8 cellular contexts compared by ENCODE assay signal in the genomic region with DNA sequence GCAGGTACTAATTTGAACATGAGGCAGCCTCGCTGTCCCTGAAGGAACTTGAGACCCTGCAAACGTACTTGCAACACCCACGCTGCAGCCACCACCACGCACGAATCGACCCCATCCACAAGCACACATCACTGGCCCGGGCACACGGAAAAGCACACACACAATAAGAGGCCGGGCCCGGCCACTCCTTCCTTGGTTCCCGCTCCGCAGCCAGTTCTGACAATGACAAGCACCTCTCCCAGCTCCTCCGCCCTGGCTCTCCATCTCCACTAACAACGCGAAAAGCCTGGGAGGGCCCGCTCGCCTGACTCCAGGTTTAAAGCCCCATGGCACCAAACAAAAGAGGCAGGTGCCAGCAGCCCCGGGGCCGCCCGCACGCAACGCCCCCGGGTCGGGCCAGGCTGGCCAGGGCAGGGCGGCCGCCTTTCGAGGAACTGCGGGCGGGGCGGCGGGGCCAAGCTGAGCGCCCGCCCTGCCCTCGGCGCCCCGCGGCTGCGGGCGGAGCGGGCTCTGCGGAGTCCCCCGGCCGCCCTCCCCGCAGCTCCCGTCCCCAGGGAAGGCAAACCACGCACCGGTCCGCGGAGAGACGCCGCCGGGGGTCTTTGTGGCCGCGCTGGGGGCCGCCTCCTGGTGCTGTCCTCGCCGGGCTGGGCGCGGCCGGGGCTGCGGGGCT. TPM values are rescaled to one million over a fixed set of nuclear protein-coding genes. Genes with fewer than 3 reads are reported as not detected.
A peak's percentile ranks its signal among the peaks of the same experiment; 100 is the strongest.
DNase-seq lines count a peak whose midpoint lies in the region; ATAC-seq and TF ChIP-seq lines count a peak whose summit lies in the region.

No MANE protein-coding gene starts in this region.

- CTCF ChIA-PET in HEK293 (lab: Yijun Ruan, JAX), result no interaction called here
- CTCF ChIA-PET in CD8-positive, alpha-beta memory T cell (lab: Charles Lee), result no interaction called here

- H3K4me1 Mint-ChIP-seq in CD8-positive, alpha-beta memory T cell, result no peaks in the 10 kb centered on the region
- peaks cover 0 to 4% (median 0%) of the 10 kb centered on the region in 4 donors for H3K4me1 Mint-ChIP-seq in naive thymus-derived CD8-positive, alpha-beta T cell

- intact Hi-C loops in left cardiac atrium (cut with DNase I), result no loop called here

- H3K36me3 ChIP-seq in HEK293 (ENCODE audit: control insufficient read depth in 2 of 2, insufficient read depth in 1 of 2, low read length in 2 of 2) (no peaks in the 10 kb centered on the region), skeletal muscle satellite cell (ENCODE audit: insufficient read depth, low read length) (no peaks in the 10 kb centered on the region)
- H3K36me3 ChIP-seq in CD8-positive, alpha-beta memory T cell (ENCODE audit: insufficient read depth, low read length), result no peaks in the 10 kb centered on the region

- peaks cover 57% of the 10 kb centered on the region for H3K27me3 ChIP-seq in skeletal muscle satellite cell (ENCODE audit: control insufficient read depth, insufficient read depth, low read length)
- H3K27me3 ChIP-seq in CD8-positive, alpha-beta memory T cell (ENCODE audit: insufficient read depth, low read length, poor library complexity, severe bottlenecking), result no peaks in the 10 kb centered on the region

- POLR2A ChIA-PET in HEK293 (lab: Yijun Ruan, JAX), result no interaction called here
- POLR2A ChIA-PET in CD8-positive, alpha-beta memory T cell (lab: Charles Lee), result no interaction called here
- POLR2A ChIA-PET in naive thymus-derived CD8-positive, alpha-beta T cell (lab: Charles Lee), result no interaction called here

- H3K4me2 ChIP-seq in skeletal muscle satellite cell (ENCODE audit: low read length), result peak overlapping the region; percentile 75

- H3K4me3 ChIP-seq in HEK293 (ENCODE audit: low read depth, low read length) (peak overlapping the region; percentile 54), skeletal muscle satellite cell (ENCODE audit: low read length) (peak overlapping the region; percentile 62)
- no peak overlapping the region for H3K4me3 ChIP-seq in CD8-positive, alpha-beta memory T cell (ENCODE audit: low read length)

- DNase-seq in SK-MEL-5 (ENCODE audit: low read depth, low spot score) (peak; percentile 32), left cardiac atrium (peak; percentile 40), NOMO-1 treated with DMSO at 0.1 percent for 48 hours (lab: John Stamatoyannopoulos, UW; ENCODE audit: unreplicated experiment) (no peak), UCSD-AML1 (lab: John Stamatoyannopoulos, UW; ENCODE audit: unreplicated experiment) (no peak)
- DNase-seq in CD8-positive, alpha-beta memory T cell, result no peak
- DNase-seq in naive thymus-derived CD8-positive, alpha-beta T cell, result no peak

- H3K9ac ChIP-seq in skeletal muscle satellite cell (ENCODE audit: low read depth, low read length), result peak overlapping the region; percentile 34

- H3K27ac Mint-ChIP-seq in CD8-positive, alpha-beta memory T cell, result no peak overlapping the region
- no peak overlapping the region for H3K27ac Mint-ChIP-seq in naive thymus-derived CD8-positive, alpha-beta T cell

- peaks cover 8 to 10% of the 10 kb centered on the region in 2 donors for H3K27me3 Mint-ChIP-seq in CD8-positive, alpha-beta memory T cell
- peaks cover 18 to 63% (median 48%) of the 10 kb centered on the region in 5 donors for H3K27me3 Mint-ChIP-seq in naive thymus-derived CD8-positive, alpha-beta T cell

- H3K27ac ChIP-seq in HEK293 (ENCODE audit: extremely low read depth, low read depth, low read length), result peak overlapping the region; percentile 60; the same call in 1 of the 2 replicates
- no peak overlapping the region for H3K27ac ChIP-seq in CD8-positive, alpha-beta memory T cell (ENCODE audit: low read depth, low read length)

- peak; percentile 36 to 51 for ATAC-seq in left cardiac atrium
- ATAC-seq in naive thymus-derived CD8-positive, alpha-beta T cell, result no peak

- in situ Hi-C loops in SK-MEL-5 (cut with HindIII; ENCODE audit: low pct_unique_long_range_greater_than_20kb, low sequenced_read_pairs), result no loop called here

- H3K9me3 Mint-ChIP-seq in CD8-positive, alpha-beta memory T cell, result peaks cover 2 to 15% (median 4%) of the 10 kb centered on the region in 5 donors
- peaks cover 0 to 11% (median 2%) of the 10 kb centered on the region in 9 donors for H3K9me3 Mint-ChIP-seq in naive thymus-derived CD8-positive, alpha-beta T cell

- no peak for TF ChIP-seq CTCF in HEK293 (tag by site-specific recombination; IDR thresholded peaks at IDR 0.05)

- no peaks in the 10 kb centered on the region for H3K36me3 Mint-ChIP-seq in CD8-positive, alpha-beta memory T cell
- H3K36me3 Mint-ChIP-seq in naive thymus-derived CD8-positive, alpha-beta T cell, result peaks cover 0 to 9% (median 0%) of the 10 kb centered on the region in 3 donors

- no peak overlapping the region for H3K4me3 Mint-ChIP-seq in CD8-positive, alpha-beta memory T cell
- no peak overlapping the region for H3K4me3 Mint-ChIP-seq in naive thymus-derived CD8-positive, alpha-beta T cell

- H3K9me3 ChIP-seq in HEK293 (ENCODE audit: control insufficient read depth, insufficient read depth, low read depth, low read length), result no peaks in the 10 kb centered on the region
- H3K9me3 ChIP-seq in skeletal muscle satellite cell (replicated peaks; ENCODE audit: low read length), result no peaks in the 10 kb centered on the region
- H3K9me3 ChIP-seq in CD8-positive, alpha-beta memory T cell (ENCODE audit: low read length), result no peaks in the 10 kb centered on the region

- H3K4me1 ChIP-seq in HEK293 (ENCODE audit: control insufficient read depth, insufficient read depth, low read length), result 0 out of 2 replicates have a peak, but pooled peaks cover 2% of the 10 kb centered on the region
- H3K4me1 ChIP-seq in skeletal muscle satellite cell (ENCODE audit: control insufficient read depth, insufficient read depth, low read length), result peaks cover 10% of the 10 kb centered on the region
- H3K4me1 ChIP-seq in CD8-positive, alpha-beta memory T cell (ENCODE audit: insufficient read depth, low read length), result no peaks in the 10 kb centered on the region

TF ChIP-seq in HEK293, 187 proteins besides CTCF, POLR2A, EP300 and RAD21 (continues in another document):
- TF ChIP-seq ZNF426 (tag by site-specific recombination; IDR thresholded peaks at IDR 0.05) (no peak), ZNF561 (tag by site-specific recombination; IDR thresholded peaks at IDR 0.05; ENCODE audit: borderline replicate concordance) (0 out of 2 replicates have a peak, but pooled peaks have one; percentile 17), ZBTB20 (tag by site-specific recombination; IDR thresholded peaks at IDR 0.05) (peak; percentile 54; the same call in 1 of the 2 replicates), ZBTB6 (tag by site-specific recombination; IDR thresholded peaks at IDR 0.05) (0 out of 2 replicates have a peak, but pooled peaks have one; percentile 7), GLIS1 (tag by site-specific recombination; IDR thresholded peaks at IDR 0.05) (peak; percentile 70), ZNF155 (tag by site-specific recombination; IDR thresholded peaks at IDR 0.05) (no peak), ZNF391 (tag by site-specific recombination; IDR thresholded peaks at IDR 0.05; ENCODE audit: borderline replicate concordance, low read depth) (no peak), ZBTB21 (tag by site-specific recombination; IDR thresholded peaks at IDR 0.05) (no peak), ZFHX2 (tag by site-specific recombination; conservative IDR thresholded peaks at IDR 0.05) (peak; percentile 66), ZNF350 (tag by site-specific recombination; IDR thresholded peaks at IDR 0.05) (no peak), PATZ1 (tag by site-specific recombination; IDR thresholded peaks at IDR 0.05) (peak; percentile 20; the same call in 1 of the 2 replicates), KLF17 (tag by site-specific recombination; IDR thresholded peaks at IDR 0.05) (peak; percentile 29; the same call in 1 of the 2 replicates)

RNA-seq across cellular contexts. Expression of gene DCLK1, which starts 0.5 kb away (rescaled TPM):
- total RNA-seq in SK-MEL-5 (2014; rRNA removed; shearing (Covaris generic)), result 35.6 and 39.5 TPM in 2 replicates
- polyA plus RNA-seq in SK-MEL-5 (2015; cell fraction: cytosol; rRNA removed), result 35.8 and 48.4 TPM in 2 replicates
- polyA plus RNA-seq in SK-MEL-5 (2015; cell fraction: nucleus; rRNA removed), result 30.2 and 31.6 TPM in 2 replicates
- total RNA-seq in left cardiac atrium, result 10 to 100 TPM; 18.2 to 30.1 TPM
- total RNA-seq in skeletal muscle satellite cell (2012; rRNA removed), result 28.4 and 88.2 TPM in 2 replicates
- total RNA-seq in CD8-positive, alpha-beta memory T cell, result not detected
- polyA plus RNA-seq in CD8-positive, alpha-beta memory T cell, result not detected
- not detected for total RNA-seq in naive thymus-derived CD8-positive, alpha-beta T cell
- polyA plus RNA-seq in naive thymus-derived CD8-positive, alpha-beta T cell, result not detected

Comparison
In these comparisons a context has a peak if more than half of its experiments do, and no peak if none do; other contexts are left out.
1. DNase-seq: peak in SK-MEL-5 (single experiment) and left cardiac atrium (single experiment); none in NOMO-1 treated with DMSO at 0.1 percent for 48 hours (single experiment), CD8-positive, alpha-beta memory T cell (0 of 5), naive thymus-derived CD8-positive, alpha-beta T cell (0 of 10) and UCSD-AML1 (single experiment).
2. ATAC-seq: peak in left cardiac atrium (2 of 2); none in naive thymus-derived CD8-positive, alpha-beta T cell (0 of 2).
3. RNA of gene DCLK1, which starts 0.5 kb away (total RNA-seq): 35.6 to 39.5 TPM in SK-MEL-5 and 18.2 to 30.1 TPM in left cardiac atrium; not detected in CD8-positive, alpha-beta memory T cell and not detected in naive thymus-derived CD8-positive, alpha-beta T cell; every median in the first group is over 10 times any median in the second.